In genomic region chr6:148239215-148239614, GRCh38 we compare ENCODE assay signal across 1 cellular context.
TF ChIP-seq lines count a peak whose summit lies in the region.

No MANE protein-coding gene starts in this region.

TF ChIP-seq in IMR-90, 13 proteins besides CTCF, POLR2A, EP300 and RAD21:
- TF ChIP-seq USF2 (IDR thresholded peaks at IDR 0.05; ENCODE audit: low read depth, low read length) (no peak), SMC3 (IDR thresholded peaks at IDR 0.05; ENCODE audit: low read depth, low read length) (no peak), BHLHE40 (IDR thresholded peaks at IDR 0.05; ENCODE audit: low read depth, low read length) (no peak), RCOR1 (IDR thresholded peaks at IDR 0.05; ENCODE audit: insufficient replicate concordance, low read length) (no peak), ELK1 (IDR thresholded peaks at IDR 0.05; ENCODE audit: borderline replicate concordance, low read depth, low read length) (no peak), MXI1 (IDR thresholded peaks at IDR 0.05; ENCODE audit: borderline replicate concordance, low read depth, low read length) (no peak), FOS (IDR thresholded peaks at IDR 0.05; ENCODE audit: low read depth, low read length) (no peak)
